ENCODE assay signal across 1 cellular context in genomic region chr7:73834626-73835191, GRCh38.
TF ChIP-seq lines count a peak whose summit lies in the region.

No MANE protein-coding gene starts in this region.

TF ChIP-seq in K562, 482 proteins besides CTCF, POLR2A, EP300 and RAD21:
- TF ChIP-seq ZC3H11A (IDR thresholded peaks at IDR 0.05; ENCODE audit: low read depth, low read length) (no peak), ZNF263 (CRISPR knock-in tag; IDR thresholded peaks at IDR 0.05; ENCODE audit: borderline replicate concordance) (peak; percentile 69), ZNF280B (CRISPR knock-in tag; IDR thresholded peaks at IDR 0.05) (no peak)
TF ChIP-seq in K562: peak in this region for 1.
